Comparison of ENCODE assay signal across 18 cellular contexts in the genomic region with DNA sequence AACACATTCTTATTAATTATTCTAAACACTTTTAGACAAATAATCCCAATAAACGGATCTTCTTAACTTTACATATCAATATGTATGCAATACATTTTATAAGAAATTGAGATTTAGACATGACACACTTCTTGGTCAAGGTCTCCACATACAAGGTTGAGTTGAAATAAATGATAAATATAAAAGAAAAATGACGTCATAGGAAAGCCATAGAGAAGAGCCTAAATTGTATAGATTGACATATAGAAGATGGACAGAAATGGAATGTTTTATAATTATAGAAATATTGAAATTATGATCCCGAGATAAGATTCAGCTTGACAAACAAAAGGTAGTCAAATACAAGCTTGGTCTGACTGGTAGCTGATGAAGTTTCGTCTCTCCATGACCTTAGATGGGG.
DNase-seq lines count a peak whose midpoint lies in the region; ATAC-seq and TF ChIP-seq lines count a peak whose summit lies in the region.
"Had no signal": no experiment of that assay in that cellular context is flagged by ENCODE, and none has a peak within 500 bp of the region (broad histone marks: within the 10 kb centered on the region; RNA-seq: fewer than 3 reads in every experiment).

No MANE protein-coding gene starts in this region.

- DNase-seq in SK-N-SH (no peak), IMR-90 (no peak), fibroblast of lung (ENCODE audit: low read depth in 2 of 2) (no peak), amniotic stem cell (lab: John Stamatoyannopoulos, UW) (no peak)
- no peak for DNase-seq in activated T-cell treated with anti-CD3 and anti-CD28 coated beads, Interleukin-2, amount 50 U/mL, for 1 hour
- DNase-seq: CD4-positive, alpha-beta memory T cell; DMS79; NCI-H1048; NCI-H146; NCI-H2081; NCI-H774 had no signal

- H3K79me2 ChIP-seq in SK-N-SH (ENCODE audit: insufficient read depth) = peaks cover 90% of the 10 kb centered on the region
- H3K79me2 ChIP-seq in fibroblast of lung (ENCODE audit: control insufficient read depth, insufficient read depth, low read length) = no peaks in the 10 kb centered on the region

- TF ChIP-seq RAD21 in SK-N-SH (IDR thresholded peaks at IDR 0.05; ENCODE audit: low read length) = no peak
- no peak for TF ChIP-seq RAD21 in IMR-90 (IDR thresholded peaks at IDR 0.05; ENCODE audit: low read length)

- H3K9me1 ChIP-seq in IMR-90 (ENCODE audit: insufficient read depth, low read length) = no peaks in the 10 kb centered on the region

- H3K36me3 ChIP-seq in SK-N-SH (replicated peaks in 1 of 2; ENCODE audit: control insufficient read depth in 1 of 2, insufficient read depth in 2 of 2, low read length in 1 of 2) (peaks cover 4 to 8% of the 10 kb centered on the region in 2 experiments), IMR-90 (ENCODE audit: control insufficient read depth, insufficient read depth, low read length) (no peaks in the 10 kb centered on the region), fibroblast of lung (ENCODE audit: control insufficient read depth, insufficient read depth, low read length) (no peaks in the 10 kb centered on the region), rectal smooth muscle tissue (ENCODE audit: control insufficient read depth, insufficient read depth, low read length) (no peaks in the 10 kb centered on the region)

- H2AK9ac ChIP-seq in IMR-90 (replicated peaks; ENCODE audit: low read depth, low read length, poor library complexity) = no peak overlapping the region

- intact Hi-C loops in IMR-90 (cut with micrococcal nuclease) = loop anchor here (1.0 to 5.0 kb wide), 3 partner anchors 86 to 181 kb away; no protein-coding TSS in a partner anchor

- H2BK15ac ChIP-seq in IMR-90 (ENCODE audit: low read depth, low read length) = no peak overlapping the region

- no peak overlapping the region for H2AK5ac ChIP-seq in IMR-90 (ENCODE audit: low read depth, low read length)

- H3K56ac ChIP-seq in IMR-90 (ENCODE audit: extremely low read depth, insufficient read depth, low read length) = no peak overlapping the region

- TF ChIP-seq POLR2A in IMR-90 (IDR thresholded peaks at IDR 0.05; ENCODE audit: low read depth, low read length) = no peak

- BruUV-seq in IMR-90 (replicated peaks; lab: Mats Ljungman, UMichigan) = no TSS peak

- no peaks in the 10 kb centered on the region for H3K27me3 ChIP-seq in SK-N-SH (ENCODE audit: insufficient read depth)
- no peaks in the 10 kb centered on the region for H3K27me3 ChIP-seq in IMR-90 (ENCODE audit: control insufficient read depth, insufficient read depth, low read length)
- no peaks in the 10 kb centered on the region for H3K27me3 ChIP-seq in fibroblast of lung (ENCODE audit: control insufficient read depth, insufficient read depth, low read length)
- H3K27me3 ChIP-seq in rectal smooth muscle tissue (ENCODE audit: control insufficient read depth, insufficient read depth, low read length) = no peaks in the 10 kb centered on the region

- no peak overlapping the region for H4K8ac ChIP-seq in IMR-90 (ENCODE audit: low read depth in 2 of 2, low read length in 2 of 2)

- H3K4me1 ChIP-seq in SK-N-SH (ENCODE audit: control insufficient read depth in 1 of 2, insufficient read depth in 2 of 2, low read depth in 1 of 2, low read length in 1 of 2) (peaks cover 15 to 21% of the 10 kb centered on the region in 2 experiments; a peak in 3 of 4 replicates), IMR-90 (ENCODE audit: control insufficient read depth, insufficient read depth, low read length) (peaks cover 5% of the 10 kb centered on the region; the same call in 1 of the 2 replicates), fibroblast of lung (ENCODE audit: control insufficient read depth, extremely low read depth, insufficient read depth, low read length) (peaks cover 4% of the 10 kb centered on the region), rectal smooth muscle tissue (ENCODE audit: control insufficient read depth, insufficient read depth, low read length) (peaks cover 13% of the 10 kb centered on the region)

- H2BK5ac ChIP-seq in IMR-90 (ENCODE audit: low read depth, low read length, poor library complexity, severe bottlenecking) = peak overlapping the region; percentile 77

- no peak overlapping the region for H2BK120ac ChIP-seq in IMR-90 (ENCODE audit: low read depth, low read length)

- dilution Hi-C loops in IMR-90 (cut with HindIII; ENCODE audit: low sequenced_read_pairs, unreplicated experiment) = no loop called here

- in situ Hi-C loops in IMR-90 (cut with MboI; ENCODE audit: low sequenced_read_pairs) = no loop called here

- no peak overlapping the region for H3K14ac ChIP-seq in IMR-90 (replicated peaks; ENCODE audit: low read depth, low read length)

- POLR2A ChIA-PET in SK-N-SH (lab: Yijun Ruan, JAX) (no interaction called here), IMR-90 (lab: Charles Lee; ENCODE audit: unreplicated experiment) (no interaction called here)

- H3K4me2 ChIP-seq in SK-N-SH = 0 out of 2 replicates have a peak overlapping the region, but pooled peaks have one; percentile 39
- peak overlapping the region; percentile 57; the same call in 1 of the 2 replicates for H3K4me2 ChIP-seq in IMR-90 (ENCODE audit: low read depth, low read length)
- H3K4me2 ChIP-seq in fibroblast of lung (ENCODE audit: extremely low read depth, insufficient read depth, low read length) = peak overlapping the region; percentile 21
- H3K4me2 ChIP-seq: KMS-11 had no signal

- peaks cover 27% of the 10 kb centered on the region for H3F3A ChIP-seq in SK-N-SH (replicated peaks; ENCODE audit: insufficient read depth)

- H3K9me2 ChIP-seq in SK-N-SH = no peaks in the 10 kb centered on the region

- H3K27ac ChIP-seq in SK-N-SH (ENCODE audit: low read depth in 2 of 2, low read length in 1 of 2) (peak overlapping the region; percentile 66 to 83), IMR-90 (ENCODE audit: insufficient read depth, low read length) (no peak overlapping the region), fibroblast of lung (ENCODE audit: insufficient read depth, low read length) (no peak overlapping the region), rectal smooth muscle tissue (ENCODE audit: low read depth, low read length) (peak overlapping the region; percentile 79)
- H3K27ac ChIP-seq: 22Rv1, KMS-11, RWPE1 had no signal

- ATAC-seq in SK-N-SH treated with all-trans-retinoic acid at 6 μM for 48 hours (no peak), IMR-90 (ENCODE audit: low read depth) (no peak), HG03432 (IDR thresholded peaks at IDR 0.05; ENCODE audit: unreplicated experiment) (no peak)
- ATAC-seq: HCT116 had no signal

- H4K20me1 ChIP-seq in SK-N-SH (ENCODE audit: insufficient read depth) (no peaks in the 10 kb centered on the region), IMR-90 (ENCODE audit: insufficient read depth, low read length) (no peaks in the 10 kb centered on the region), fibroblast of lung (ENCODE audit: control insufficient read depth, extremely low read depth, insufficient read depth, low read length) (no peaks in the 10 kb centered on the region)

- H3K9me3 ChIP-seq in SK-N-SH = no peaks in the 10 kb centered on the region
- H3K9me3 ChIP-seq in IMR-90 (ENCODE audit: control insufficient read depth, insufficient read depth, low read length) = peaks cover under 1% of the 10 kb centered on the region
- no peaks in the 10 kb centered on the region for H3K9me3 ChIP-seq in fibroblast of lung (ENCODE audit: control insufficient read depth, insufficient read depth, low read depth, low read length)

- H2AFZ ChIP-seq in SK-N-SH (ENCODE audit: low read depth) (no peak overlapping the region), IMR-90 (replicated peaks; ENCODE audit: low read length, poor library complexity) (no peak overlapping the region), fibroblast of lung (ENCODE audit: low read length) (no peak overlapping the region)

- H4K5ac ChIP-seq in IMR-90 (ENCODE audit: low read depth, low read length) = no peak overlapping the region

- H3K9ac ChIP-seq in SK-N-SH (no peak overlapping the region), IMR-90 (ENCODE audit: low read depth, low read length) (no peak overlapping the region), fibroblast of lung (ENCODE audit: insufficient read depth, low read length) (no peak overlapping the region), rectal smooth muscle tissue (ENCODE audit: low read length) (no peak overlapping the region)
- H3K9ac ChIP-seq: KMS-11 had no signal

- H3K4ac ChIP-seq in IMR-90 (ENCODE audit: low read depth, low read length) = no peak overlapping the region; the same call in 1 of the 2 replicates

- no peak overlapping the region for H3K4me3 ChIP-seq in SK-N-SH (ENCODE audit: low read depth in 2 of 2, low read length in 1 of 2)
- no peak overlapping the region for H3K4me3 ChIP-seq in IMR-90 (ENCODE audit: insufficient read depth, low read depth, low read length)
- H3K4me3 ChIP-seq in fibroblast of lung (replicated peaks in 1 of 4; ENCODE audit: control extremely low read depth in 1 of 4, insufficient read depth in 1 of 4, low read depth in 3 of 4, low read length in 4 of 4) = no peak overlapping the region
- H3K4me3 ChIP-seq in rectal smooth muscle tissue (ENCODE audit: low read length) = no peak overlapping the region

- no peak overlapping the region; the same call in 1 of the 2 replicates for H2BK20ac ChIP-seq in IMR-90 (ENCODE audit: low read depth, low read length)

- no peak overlapping the region for H3K18ac ChIP-seq in IMR-90 (ENCODE audit: low read depth, low read length)

- WGBS in SK-N-SH (ENCODE audit: low lambda C conversion rate) = 84% methylated on average over 4 of the region's 4 CpGs
- no CpG with 5 or more reads among the region's 4 CpGs for WGBS in IMR-90 (ENCODE audit: extremely low coverage in 2 of 2, insufficient read length in 1 of 2), 2 experiments

- CTCF ChIA-PET in SK-N-SH (lab: Yijun Ruan, JAX) (interaction anchor here (1.7 kb wide), 1 partner anchor 88 kb away, joined by 8 read pairs; a partner anchor contains a TSS), IMR-90 (lab: Yijun Ruan, JAX) (no interaction called here)

- no peak for TF ChIP-seq EP300 in SK-N-SH (IDR thresholded peaks at IDR 0.05; ENCODE audit: borderline replicate concordance in 1 of 2, low read depth in 1 of 2, low read length in 1 of 2)

- no peak overlapping the region for H3K23ac ChIP-seq in IMR-90 (ENCODE audit: low read depth, low read length)

- TF ChIP-seq CTCF in SK-N-SH (IDR thresholded peaks at IDR 0.05) (no peak), IMR-90 (conservative IDR thresholded peaks at IDR 0.05; ENCODE audit: low read depth, low read length) (no peak), fibroblast of lung (conservative IDR thresholded peaks at IDR 0.05 in 1 of 2, IDR thresholded peaks at IDR 0.05 in 1 of 2; ENCODE audit: low read depth in 1 of 2, low read length in 2 of 2) (no peak)

- H3K79me1 ChIP-seq in IMR-90 (ENCODE audit: low read depth in 1 of 2, low read length in 2 of 2) = no peaks in the 10 kb centered on the region

- no peak overlapping the region for H4K91ac ChIP-seq in IMR-90 (ENCODE audit: insufficient read depth, low read depth, low read length)

TF ChIP-seq in SK-N-SH, 30 proteins besides CTCF, POLR2A, EP300 and RAD21 (continues in another document):
- TF ChIP-seq POLR2AphosphoS5 (IDR thresholded peaks at IDR 0.05; ENCODE audit: low read depth, low read length) (no peak), TCF12 (IDR thresholded peaks at IDR 0.05) (no peak)

TF ChIP-seq in SK-N-SH treated with all-trans-retinoic acid at 6 μM for 48 hours, 23 proteins besides CTCF, POLR2A, EP300 and RAD21 (continues in another document):
- TF ChIP-seq ZNF70 (CRISPR knock-in tag; IDR thresholded peaks at IDR 0.05) (no peak), ZC3H10 (CRISPR knock-in tag; IDR thresholded peaks at IDR 0.05) (no peak)

Comparison
In these comparisons a context has a peak if more than half of its experiments do, and no peak if none do; other contexts are left out.
1. H3K27ac ChIP-seq: peak in SK-N-SH (2 of 2) and rectal smooth muscle tissue (single experiment); none in IMR-90 (single experiment) and fibroblast of lung (single experiment).
2. Peak in every context shown above with its lines, with median percentiles within 50 percentile points of each other: H3K4me2 ChIP-seq.